8 cellular contexts compared by ENCODE assay signal in the genomic region with DNA sequence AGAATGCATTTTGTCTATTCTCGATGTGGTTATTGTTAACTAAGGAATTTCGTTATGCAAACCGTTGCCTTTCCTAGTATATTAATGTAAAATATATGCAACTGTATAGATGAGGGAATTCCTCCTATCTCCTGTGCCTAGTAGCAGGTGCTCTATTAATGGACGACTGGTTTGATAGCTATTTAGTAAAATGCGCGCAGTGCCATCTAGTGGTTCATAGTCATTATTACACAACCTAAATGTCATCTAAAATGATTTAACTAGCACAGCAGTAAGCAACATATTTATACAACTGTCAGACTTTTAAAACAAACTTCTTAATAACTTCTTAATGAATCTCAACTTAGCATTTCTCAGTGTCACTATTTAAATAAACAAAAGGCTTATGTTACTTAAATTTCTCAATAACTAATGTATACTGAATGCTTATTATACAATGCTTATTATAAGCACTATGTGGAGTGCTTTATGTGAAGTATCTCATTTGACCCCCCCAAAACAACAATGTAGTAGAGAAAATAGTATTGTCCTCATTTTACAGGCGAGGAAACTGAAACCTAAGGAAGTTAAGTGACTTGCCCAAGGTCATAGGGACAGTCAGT.
DNase-seq lines count a peak whose midpoint lies in the region; ATAC-seq and TF ChIP-seq lines count a peak whose summit lies in the region.

No MANE protein-coding gene starts in this region.

- no peaks in the 10 kb centered on the region for H3K4me1 ChIP-seq in Karpas-422 (ENCODE audit: low read length)
- no peaks in the 10 kb centered on the region for H3K4me1 ChIP-seq in OCI-LY1 (ENCODE audit: insufficient read depth, low read length, severe bottlenecking)

- DNase-seq in NOMO-1 treated with DMSO at 0.1 percent for 48 hours (lab: John Stamatoyannopoulos, UW; ENCODE audit: unreplicated experiment) (peak; percentile 56), NOMO-1 treated with dmso at 0.1 percent for 144 hours (lab: John Stamatoyannopoulos, UW; ENCODE audit: unreplicated experiment) (no peak), Karpas-422 (peak; percentile 84), brain pericyte (ENCODE audit: low read depth, low spot score) (peak; percentile 17), iPS-NIHi7 (ENCODE audit: extremely low spot score) (peak; percentile 69)
- peak; percentile 23 to 29 for DNase-seq in stimulated activated CD4-positive, alpha-beta T cell treated with anti-CD3 and anti-CD28 coated beads, Interleukin-2, amount 100 ng/mL, for 48 hours

- H2AFZ ChIP-seq in Karpas-422 (ENCODE audit: low read length) (no peak overlapping the region), OCI-LY1 (ENCODE audit: low read length) (no peak overlapping the region)

- H3K9me3 ChIP-seq in Karpas-422 (ENCODE audit: low read length) (no peaks in the 10 kb centered on the region), OCI-LY1 (ENCODE audit: low read length) (no peaks in the 10 kb centered on the region)

- H3K79me2 ChIP-seq in Karpas-422 (ENCODE audit: low read length) (no peaks in the 10 kb centered on the region), OCI-LY1 (ENCODE audit: insufficient read depth, low read length) (no peaks in the 10 kb centered on the region)

- H3K4me2 ChIP-seq in Karpas-422 (ENCODE audit: low read depth, low read length, poor library complexity, severe bottlenecking) (no peak overlapping the region), OCI-LY1 (ENCODE audit: low read length) (no peak overlapping the region)

- H3K27me3 ChIP-seq in Karpas-422 (ENCODE audit: low read length), result no peaks in the 10 kb centered on the region
- no peaks in the 10 kb centered on the region for H3K27me3 ChIP-seq in OCI-LY1 (ENCODE audit: insufficient read depth, low read length)

- H4K20me1 ChIP-seq in Karpas-422 (ENCODE audit: insufficient read depth, low read depth, low read length) (no peaks in the 10 kb centered on the region), OCI-LY1 (ENCODE audit: insufficient read depth, low read length) (no peaks in the 10 kb centered on the region)

- H3K36me3 ChIP-seq in Karpas-422 (ENCODE audit: insufficient read depth, low read length), result no peaks in the 10 kb centered on the region
- no peaks in the 10 kb centered on the region for H3K36me3 ChIP-seq in OCI-LY1 (ENCODE audit: insufficient read depth, low read length)

- H3K4me3 ChIP-seq in Karpas-422 (ENCODE audit: low read length), result no peak overlapping the region
- H3K4me3 ChIP-seq in OCI-LY1 (ENCODE audit: low read depth, low read length, poor library complexity, severe bottlenecking), result no peak overlapping the region

- no peaks in the 10 kb centered on the region for H3F3A ChIP-seq in OCI-LY1 (ENCODE audit: insufficient read depth, low read length)

- ATAC-seq in GM21717 (IDR thresholded peaks at IDR 0.05; ENCODE audit: unreplicated experiment), result peak; percentile 87

- H3K27ac ChIP-seq in Karpas-422 (ENCODE audit: low read length) (no peak overlapping the region), OCI-LY1 (ENCODE audit: low read depth, low read length, poor library complexity, severe bottlenecking) (no peak overlapping the region)

- H3K9ac ChIP-seq in Karpas-422 (ENCODE audit: low read length) (no peak overlapping the region), OCI-LY1 (ENCODE audit: low read length) (no peak overlapping the region)

- no peaks in the 10 kb centered on the region for H3K9me2 ChIP-seq in Karpas-422 (replicated peaks; ENCODE audit: insufficient read depth, low read length)
- H3K9me2 ChIP-seq in OCI-LY1 (ENCODE audit: low read depth, low read length), result no peaks in the 10 kb centered on the region

- TF ChIP-seq CTCF in OCI-LY1 (IDR thresholded peaks at IDR 0.05; ENCODE audit: low read length), result peak; percentile 76
